ENCODE assay signal across 1 cellular context in genomic region chr17:81877569-81877968, GRCh38.
TF ChIP-seq lines count a peak whose summit lies in the region.

No MANE protein-coding gene starts in this region.

TF ChIP-seq in H1, 55 proteins besides CTCF, POLR2A, EP300 and RAD21:
- 0 out of 2 replicates have a peak, but pooled peaks have one; percentile 30 for TF ChIP-seq POLR2AphosphoS5 (IDR thresholded peaks at IDR 0.05; ENCODE audit: low read depth, low read length)
- TF ChIP-seq GTF2F1 (IDR thresholded peaks at IDR 0.05; ENCODE audit: borderline replicate concordance, low read depth, low read length) = no peak
